Comparison of ENCODE assay signal across 8 cellular contexts in genomic region chr18:23487738-23488625, GRCh38.
DNase-seq lines count a peak whose midpoint lies in the region; ATAC-seq and TF ChIP-seq lines count a peak whose summit lies in the region.

No MANE protein-coding gene starts in this region.

- ATAC-seq in HG03108 (IDR thresholded peaks at IDR 0.05; ENCODE audit: unreplicated experiment): peak; percentile 73

- TF ChIP-seq CTCF in epithelial cell of esophagus (IDR thresholded peaks at IDR 0.05; ENCODE audit: insufficient read depth, low read depth, low read length, missing control alignments): no peak

- peak; percentile 36 for DNase-seq in activated gamma-delta T cell treated with Interleukin-2 at 50 U/mL for 16 hours
- no peak for DNase-seq in activated gamma-delta T cell (lab: John Stamatoyannopoulos, UW)
- DNase-seq in activated CD4-positive, alpha-beta T cell treated with anti-CD3 and anti-CD28 coated beads for 1 hour: peak; percentile 26
- peak; percentile 52 for DNase-seq in epithelial cell of esophagus (ENCODE audit: low read depth)
- peak; percentile 36 for DNase-seq in stimulated activated CD4-positive, alpha-beta T cell treated with anti-CD3 and anti-CD28 coated beads, Interleukin-4, amount 100 ng/mL, for 1 hour
- DNase-seq in NCI-H1436 treated with DMSO at 0.1 percent for 48 hours (lab: John Stamatoyannopoulos, UW): no peak
- DNase-seq in NCI-H1930 (lab: John Stamatoyannopoulos, UW): no peak

- no peak overlapping the region for H3K4me3 ChIP-seq in epithelial cell of esophagus (ENCODE audit: low read length)

Comparison
In these comparisons a context has a peak if more than half of its experiments do, and no peak if none do; other contexts are left out.
1. DNase-seq: peak in activated gamma-delta T cell treated with Interleukin-2 at 50 U/mL for 16 hours (single experiment), activated CD4-positive, alpha-beta T cell treated with anti-CD3 and anti-CD28 coated beads for 1 hour (single experiment), epithelial cell of esophagus (single experiment) and stimulated activated CD4-positive, alpha-beta T cell treated with anti-CD3 and anti-CD28 coated beads, Interleukin-4, amount 100 ng/mL, for 1 hour (single experiment); none in activated gamma-delta T cell (single experiment), NCI-H1436 treated with DMSO at 0.1 percent for 48 hours (single experiment) and NCI-H1930 (0 of 2).